30 cellular contexts compared by ENCODE assay signal in genomic region chr1:219058891-219059820, GRCh38.
DNase-seq lines count a peak whose midpoint lies in the region; ATAC-seq, FAIRE-seq and TF ChIP-seq lines count a peak whose summit lies in the region.
"Had no signal": no experiment of that assay in that cellular context is flagged by ENCODE, and none has a peak within 500 bp of the region (broad histone marks: within the 10 kb centered on the region; RNA-seq: fewer than 3 reads in every experiment).

No MANE protein-coding gene starts in this region.

- no peak for DNase-seq in activated CD8-positive, alpha-beta T cell treated with anti-CD3 and anti-CD28 coated beads for 36 hours
- DNase-seq in activated CD8-positive, alpha-beta T cell treated with anti-CD3 and anti-CD28 coated beads, Interleukin-2, amount 10 ng/mL, durations not matched to agents 7 days and 5 days, result no peak
- DNase-seq in GM19239 (ENCODE audit: insufficient read length, low spot score), result no peak
- DNase-seq in kidney tubule cell (ENCODE audit: low spot score), result peak; percentile 17
- no peak for DNase-seq in AG08396 (ENCODE audit: low spot score)
- no peak for DNase-seq in NCI-H2227 treated with DMSO at 0.1 percent for 48 hours (lab: John Stamatoyannopoulos, UW)
- DNase-seq in stimulated activated naive CD4-positive, alpha-beta T cell (lab: John Stamatoyannopoulos, UW), result no peak
- DNase-seq: activated CD8-positive, alpha-beta memory T cell treated with anti-CD3 and anti-CD28 coated beads for 24 hours; activated naive CD4-positive, alpha-beta T cell treated with anti-CD3 and anti-CD28 coated beads, Interleukin-2, amount 10 ng/mL, durations not matched to agents 7 days and 5 days; AML-193; CD4-positive, alpha-beta T cell; effector CD4-positive, alpha-beta T cell; hypothalamus; IMR-90; left colon; mammary epithelial cell; mucosa of descending colon; NCI-H1048; NCI-H446; NCI-H774; Peyer's patch; SHP77; stimulated activated CD4-positive, alpha-beta T cell treated with anti-CD3 and anti-CD28 coated beads, Interleukin-15, amount 100 ng/mL, for 24 hours; stimulated activated naive B cell treated with anti-CD40 and anti-IgM and Interleukin-4, amounts not matched to agents 10 μg/mL and 1 μg/mL and 100 μg/mL, for 72 hours; testis had no signal

- intact Hi-C loops in activated CD8-positive, alpha-beta T cell treated with anti-CD3 and anti-CD28 coated beads for 36 hours (cut with micrococcal nuclease), result no loop called here

- no peak for TF ChIP-seq CTCF in activated CD8-positive, alpha-beta T cell treated with anti-CD3 and anti-CD28 coated beads for 36 hours (IDR thresholded peaks at IDR 0.05)

- H3K9me3 Mint-ChIP-seq in activated CD8-positive, alpha-beta T cell treated with anti-CD3 and anti-CD28 coated beads for 36 hours, result peaks cover 8% of the 10 kb centered on the region
- H3K9me3 Mint-ChIP-seq in activated CD8-positive, alpha-beta T cell treated with anti-CD3 and anti-CD28 coated beads, Interleukin-2, amount 10 ng/mL, durations not matched to agents 7 days and 5 days (ENCODE audit: insufficient read depth), result no peaks in the 10 kb centered on the region
- H3K9me3 Mint-ChIP-seq in activated naive CD8-positive, alpha-beta T cell (ENCODE audit: low read depth), result no peaks in the 10 kb centered on the region
- H3K9me3 Mint-ChIP-seq: activated naive CD4-positive, alpha-beta T cell treated with anti-CD3 and anti-CD28 coated beads, Interleukin-2, amount 10 ng/mL, durations not matched to agents 7 days and 5 days; T-helper 2 cell treated with Interferon-gamma antibody and Interleukin-4, amounts not matched to agents 5 μg/mL and 100 μg/mL, for 36 hours had no signal

- POLR2A ChIA-PET in activated CD8-positive, alpha-beta T cell treated with anti-CD3 and anti-CD28 coated beads for 36 hours (lab: Charles Lee), result no interaction called here
- POLR2A ChIA-PET in activated CD8-positive, alpha-beta T cell treated with anti-CD3 and anti-CD28 coated beads, Interleukin-2, amount 10 ng/mL, durations not matched to agents 7 days and 5 days (lab: Charles Lee), result no interaction called here

- FAIRE-seq in GM19239 (lab: Jason Lieb, UNC), result peak; percentile 26
- FAIRE-seq: A204.1, colon had no signal

- no peak overlapping the region for H3K4me3 Mint-ChIP-seq in activated CD8-positive, alpha-beta T cell treated with anti-CD3 and anti-CD28 coated beads for 36 hours
- no peak overlapping the region for H3K4me3 Mint-ChIP-seq in activated CD8-positive, alpha-beta T cell treated with anti-CD3 and anti-CD28 coated beads, Interleukin-2, amount 10 ng/mL, durations not matched to agents 7 days and 5 days
- H3K4me3 Mint-ChIP-seq in activated naive CD8-positive, alpha-beta T cell, result no peak overlapping the region
- H3K4me3 Mint-ChIP-seq: activated naive CD4-positive, alpha-beta T cell treated with anti-CD3 and anti-CD28 coated beads, Interleukin-2, amount 10 ng/mL, durations not matched to agents 7 days and 5 days; CD4-positive, alpha-beta T cell; natural killer cell treated with Interleukin-12 subunit alpha and Interleukin-12 subunit beta and Interleukin-15 and Interleukin-18, amount 100 ng/mL, for 72 hours; stimulated activated naive B cell treated with anti-CD40 and anti-IgM and Interleukin-4, amounts not matched to agents 10 μg/mL and 1 μg/mL and 100 μg/mL, for 72 hours; T-helper 2 cell treated with Interferon-gamma antibody and Interleukin-4, amounts not matched to agents 5 μg/mL and 100 μg/mL, for 36 hours had no signal

- H3K27me3 Mint-ChIP-seq in activated CD8-positive, alpha-beta T cell treated with anti-CD3 and anti-CD28 coated beads for 36 hours, result peaks cover 4% of the 10 kb centered on the region
- no peaks in the 10 kb centered on the region for H3K27me3 Mint-ChIP-seq in activated CD8-positive, alpha-beta T cell treated with anti-CD3 and anti-CD28 coated beads, Interleukin-2, amount 10 ng/mL, durations not matched to agents 7 days and 5 days (ENCODE audit: low read depth)
- H3K27me3 Mint-ChIP-seq in activated naive CD8-positive, alpha-beta T cell, result no peaks in the 10 kb centered on the region
- H3K27me3 Mint-ChIP-seq: activated naive CD4-positive, alpha-beta T cell treated with anti-CD3 and anti-CD28 coated beads, Interleukin-2, amount 10 ng/mL, durations not matched to agents 7 days and 5 days; CD4-positive, alpha-beta T cell; natural killer cell treated with Interleukin-12 subunit alpha and Interleukin-12 subunit beta and Interleukin-15 and Interleukin-18, amount 100 ng/mL, for 72 hours; stimulated activated naive B cell treated with anti-CD40 and anti-IgM and Interleukin-4, amounts not matched to agents 10 μg/mL and 1 μg/mL and 100 μg/mL, for 72 hours had no signal

- H3K36me3 Mint-ChIP-seq in activated CD8-positive, alpha-beta T cell treated with anti-CD3 and anti-CD28 coated beads for 36 hours (ENCODE audit: low read depth), result no peaks in the 10 kb centered on the region
- H3K36me3 Mint-ChIP-seq in activated CD8-positive, alpha-beta T cell treated with anti-CD3 and anti-CD28 coated beads, Interleukin-2, amount 10 ng/mL, durations not matched to agents 7 days and 5 days (ENCODE audit: low read depth), result no peaks in the 10 kb centered on the region
- no peaks in the 10 kb centered on the region for H3K36me3 Mint-ChIP-seq in activated naive CD8-positive, alpha-beta T cell
- H3K36me3 Mint-ChIP-seq: activated naive CD4-positive, alpha-beta T cell treated with anti-CD3 and anti-CD28 coated beads, Interleukin-2, amount 10 ng/mL, durations not matched to agents 7 days and 5 days; natural killer cell treated with Interleukin-12 subunit alpha and Interleukin-12 subunit beta and Interleukin-15 and Interleukin-18, amount 100 ng/mL, for 72 hours; stimulated activated naive B cell treated with anti-CD40 and anti-IgM and Interleukin-4, amounts not matched to agents 10 μg/mL and 1 μg/mL and 100 μg/mL, for 72 hours had no signal

- ATAC-seq in activated CD8-positive, alpha-beta T cell treated with anti-CD3 and anti-CD28 coated beads for 36 hours, result peak; percentile 66
- ATAC-seq in activated CD8-positive, alpha-beta T cell treated with anti-CD3 and anti-CD28 coated beads, Interleukin-2, amount 10 ng/mL, durations not matched to agents 7 days and 5 days, result no peak
- ATAC-seq: left colon; mucosa of descending colon; natural killer cell treated with Interleukin-12 subunit alpha and Interleukin-12 subunit beta and Interleukin-15 and Interleukin-18, amount 100 ng/mL, for 72 hours; stimulated activated naive B cell treated with anti-CD40 and anti-IgM and Interleukin-4, amounts not matched to agents 10 μg/mL and 1 μg/mL and 100 μg/mL, for 72 hours had no signal

- no peak overlapping the region for H3K27ac Mint-ChIP-seq in activated CD8-positive, alpha-beta T cell treated with anti-CD3 and anti-CD28 coated beads for 36 hours
- no peak overlapping the region for H3K27ac Mint-ChIP-seq in activated CD8-positive, alpha-beta T cell treated with anti-CD3 and anti-CD28 coated beads, Interleukin-2, amount 10 ng/mL, durations not matched to agents 7 days and 5 days
- peak overlapping the region; percentile 73 for H3K27ac Mint-ChIP-seq in activated naive CD8-positive, alpha-beta T cell
- H3K27ac Mint-ChIP-seq: activated naive CD4-positive, alpha-beta T cell treated with anti-CD3 and anti-CD28 coated beads, Interleukin-2, amount 10 ng/mL, durations not matched to agents 7 days and 5 days; CD4-positive, alpha-beta T cell; natural killer cell treated with Interleukin-12 subunit alpha and Interleukin-12 subunit beta and Interleukin-15 and Interleukin-18, amount 100 ng/mL, for 72 hours; stimulated activated naive B cell treated with anti-CD40 and anti-IgM and Interleukin-4, amounts not matched to agents 10 μg/mL and 1 μg/mL and 100 μg/mL, for 72 hours; T-helper 2 cell treated with Interferon-gamma antibody and Interleukin-4, amounts not matched to agents 5 μg/mL and 100 μg/mL, for 36 hours had no signal

- peaks cover 8% of the 10 kb centered on the region for H3K4me1 Mint-ChIP-seq in activated CD8-positive, alpha-beta T cell treated with anti-CD3 and anti-CD28 coated beads for 36 hours (ENCODE audit: low read depth)
- H3K4me1 Mint-ChIP-seq in activated CD8-positive, alpha-beta T cell treated with anti-CD3 and anti-CD28 coated beads, Interleukin-2, amount 10 ng/mL, durations not matched to agents 7 days and 5 days (ENCODE audit: low read depth), result no peaks in the 10 kb centered on the region
- H3K4me1 Mint-ChIP-seq in activated naive CD8-positive, alpha-beta T cell (ENCODE audit: low read depth), result peaks cover 6% of the 10 kb centered on the region
- H3K4me1 Mint-ChIP-seq: activated naive CD4-positive, alpha-beta T cell treated with anti-CD3 and anti-CD28 coated beads, Interleukin-2, amount 10 ng/mL, durations not matched to agents 7 days and 5 days had no signal

- CTCF ChIA-PET in activated CD8-positive, alpha-beta T cell treated with anti-CD3 and anti-CD28 coated beads for 36 hours (lab: Charles Lee), result no interaction called here
- CTCF ChIA-PET in activated CD8-positive, alpha-beta T cell treated with anti-CD3 and anti-CD28 coated beads, Interleukin-2, amount 10 ng/mL, durations not matched to agents 7 days and 5 days (lab: Charles Lee), result no interaction called here
